Comparison of ENCODE assay signal across 20 cellular contexts in genomic region chr1:150601540-150601939, GRCh38. TPM values are rescaled to one million over a fixed set of nuclear protein-coding genes. Genes with fewer than 3 reads are reported as not detected.
A peak's percentile ranks its signal among the peaks of the same experiment; 100 is the strongest.
DNase-seq lines count a peak whose midpoint lies in the region; ATAC-seq, FAIRE-seq and TF ChIP-seq lines count a peak whose summit lies in the region.
"Had no signal": no experiment of that assay in that cellular context is flagged by ENCODE, and none has a peak within 500 bp of the region (broad histone marks: within the 10 kb centered on the region; RNA-seq: fewer than 3 reads in every experiment).

No MANE protein-coding gene starts in this region.

- POLR2A ChIA-PET in HEK293 (lab: Yijun Ruan, JAX): interaction anchor here (0.7 to 5.4 kb wide), 2 partner anchors 21 to 71 kb away, joined by 5 to 18 read pairs; partner anchors contain the start of gene MCL1

- H3K27ac Mint-ChIP-seq in endodermal cell: no peak overlapping the region
- H3K27ac Mint-ChIP-seq: CD4-positive, alpha-beta T cell; GM23338; HFFc6 had no signal

- FAIRE-seq in pancreas (lab: Jason Lieb, UNC): no peak
- FAIRE-seq: D721Med, GM12892, H54 had no signal

- H3K4me1 Mint-ChIP-seq in endodermal cell: peaks cover 10% of the 10 kb centered on the region

- no peak overlapping the region for H3K9ac ChIP-seq in endodermal cell (ENCODE audit: extremely low read depth, low read length, poor library complexity, severe bottlenecking)

- H3K36me3 Mint-ChIP-seq in endodermal cell (ENCODE audit: low read depth): peaks cover 22% of the 10 kb centered on the region
- H3K36me3 Mint-ChIP-seq: IgD-negative memory B cell had no signal

- no peaks in the 10 kb centered on the region for H3K27me3 ChIP-seq in RWPE2 (ENCODE audit: insufficient read depth, poor library complexity, severe bottlenecking)
- H3K27me3 ChIP-seq in endodermal cell (ENCODE audit: control insufficient read depth, insufficient read depth, low read length, poor library complexity, severe bottlenecking): no peaks in the 10 kb centered on the region
- H3K27me3 ChIP-seq in neutrophil: no peaks in the 10 kb centered on the region
- no peaks in the 10 kb centered on the region for H3K27me3 ChIP-seq in pancreas
- H3K27me3 ChIP-seq: BE2C had no signal

- TF ChIP-seq CTCF in HEK293 (tag by site-specific recombination; IDR thresholded peaks at IDR 0.05) (no peak), RWPE2 (IDR thresholded peaks at IDR 0.05; ENCODE audit: poor library complexity, severe bottlenecking) (no peak), endodermal cell (conservative IDR thresholded peaks at IDR 0.05) (no peak), neutrophil (IDR thresholded peaks at IDR 0.05) (no peak), pancreas (IDR thresholded peaks at IDR 0.05) (no peak)

- H3K27ac ChIP-seq in HEK293 (ENCODE audit: extremely low read depth, low read depth, low read length) (no peak overlapping the region), RWPE2 (ENCODE audit: poor library complexity, severe bottlenecking) (peak overlapping the region; percentile 15), endodermal cell (ENCODE audit: low read depth, low read length) (no peak overlapping the region), neutrophil (peak overlapping the region; percentile 46), pancreas (no peak overlapping the region)
- H3K27ac ChIP-seq: HL-60 had no signal

- no peak overlapping the region for H3K4me3 Mint-ChIP-seq in endodermal cell
- H3K4me3 Mint-ChIP-seq: CD4-positive, alpha-beta T cell; GM23338; HFFc6; IgD-negative memory B cell had no signal

- no peaks in the 10 kb centered on the region for H3K9me3 Mint-ChIP-seq in endodermal cell
- H3K9me3 Mint-ChIP-seq: CD4-positive, alpha-beta T cell; GM23338; HFFc6; IgD-negative memory B cell had no signal

- no peaks in the 10 kb centered on the region for H3K27me3 Mint-ChIP-seq in endodermal cell (ENCODE audit: insufficient read depth)
- H3K27me3 Mint-ChIP-seq: CD4-positive, alpha-beta T cell; IgD-negative memory B cell had no signal

- peaks cover 3 to 8% of the 10 kb centered on the region in 2 experiments; a peak in 2 of 3 replicates for H3K36me3 ChIP-seq in HEK293 (ENCODE audit: control insufficient read depth in 2 of 2, insufficient read depth in 1 of 2, low read length in 2 of 2)
- peaks cover 11% of the 10 kb centered on the region for H3K36me3 ChIP-seq in RWPE2 (ENCODE audit: low read depth)
- peaks cover 9% of the 10 kb centered on the region for H3K36me3 ChIP-seq in endodermal cell (ENCODE audit: control insufficient read depth, insufficient read depth, low read length)
- H3K36me3 ChIP-seq in neutrophil: peaks cover 11% of the 10 kb centered on the region
- no peaks in the 10 kb centered on the region for H3K36me3 ChIP-seq in pancreas
- H3K36me3 ChIP-seq: BE2C had no signal

- peaks cover 3% of the 10 kb centered on the region; the same call in 1 of the 2 replicates for H3K4me1 ChIP-seq in HEK293 (ENCODE audit: control insufficient read depth, insufficient read depth, low read length)
- peaks cover 29% of the 10 kb centered on the region for H3K4me1 ChIP-seq in RWPE2 (ENCODE audit: insufficient read depth, poor library complexity, severe bottlenecking)
- H3K4me1 ChIP-seq in endodermal cell (ENCODE audit: control insufficient read depth, insufficient read depth, low read length): peaks cover 7% of the 10 kb centered on the region
- peaks cover 31 to 36% of the 10 kb centered on the region in 2 experiments for H3K4me1 ChIP-seq in neutrophil (ENCODE audit: control insufficient read depth in 1 of 2, insufficient read depth in 1 of 2, low read depth in 1 of 2, low read length in 1 of 2)
- peaks cover 4 to 23% (median 14%) of the 10 kb centered on the region in 3 donors for H3K4me1 ChIP-seq in pancreas
- H3K4me1 ChIP-seq: BE2C had no signal

- ATAC-seq in RWPE2 (ENCODE audit: low read depth): no peak
- no peak for ATAC-seq in pancreas
- ATAC-seq: GM23338 had no signal

- intact Hi-C loops in pancreas (cut with DNase I): no loop called here

- DNase-seq in RWPE2 (ENCODE audit: low spot score): no peak
- peak; percentile 22 for DNase-seq in endodermal cell
- no peak for DNase-seq in ecto neural progenitor cell (ENCODE audit: low spot score)
- no peak for DNase-seq in activated CD8-positive, alpha-beta memory T cell treated with anti-CD3 and anti-CD28 coated beads, Interleukin-2, amount 50 U/mL, for 48 hours
- DNase-seq in pancreas: no peak
- DNase-seq: ACHN; BE2C; C1 segment of cervical spinal cord; Caco-2; CD4-positive, alpha-beta T cell; HCEC 1CT; HFFc6 had no signal

- CTCF ChIA-PET in HEK293 (lab: Yijun Ruan, JAX): interaction anchor here (0.5 kb wide), 1 partner anchor 159 kb away, joined by 4 read pairs; no protein-coding TSS in a partner anchor

- H3K9me3 ChIP-seq in HEK293 (ENCODE audit: control insufficient read depth, insufficient read depth, low read depth, low read length): no peaks in the 10 kb centered on the region
- H3K9me3 ChIP-seq in RWPE2 (ENCODE audit: severe bottlenecking): no peaks in the 10 kb centered on the region
- no peaks in the 10 kb centered on the region for H3K9me3 ChIP-seq in endodermal cell (ENCODE audit: control insufficient read depth, low read length)
- H3K9me3 ChIP-seq in neutrophil: no peaks in the 10 kb centered on the region
- H3K9me3 ChIP-seq in pancreas: no peaks in the 10 kb centered on the region
- H3K9me3 ChIP-seq: BE2C, Caco-2 had no signal

- H3K4me3 ChIP-seq in HEK293 (ENCODE audit: low read depth, low read length) (no peak overlapping the region), RWPE2 (ENCODE audit: severe bottlenecking) (no peak overlapping the region), endodermal cell (ENCODE audit: low read length) (no peak overlapping the region), neutrophil (ENCODE audit: low read depth in 1 of 2, low read length in 1 of 2) (no peak overlapping the region), pancreas (no peak overlapping the region)
- H3K4me3 ChIP-seq: GM23338 had no signal

TF ChIP-seq in HEK293, 187 proteins besides CTCF, POLR2A, EP300 and RAD21:
- TF ChIP-seq ZNF121 (tag by site-specific recombination; IDR thresholded peaks at IDR 0.05) (0 out of 2 replicates have a peak, but pooled peaks have one; percentile 28), SETDB1 (IDR thresholded peaks at IDR 0.05; ENCODE audit: insufficient read length, low read length) (no peak), BCL11B (tag by site-specific recombination; IDR thresholded peaks at IDR 0.05; ENCODE audit: low read depth) (no peak)

RNA-seq across cellular contexts. Expression of gene MCL1, which starts 22.1 kb away (rescaled TPM):
- 100 to 1,000 TPM; 133 to 173 TPM for total RNA-seq in endodermal cell
- 132 TPM for polyA plus RNA-seq in endodermal cell (2013, experiment 1 of 2)
- 134 TPM for polyA plus RNA-seq in endodermal cell (2013, experiment 2 of 2)
- total RNA-seq in pancreas: 100 to 1,000 TPM in 3 of 6 donors, 10 to 100 TPM in 3; 91.6 to 163 (median 108) TPM
- 10 to 100 TPM; 69.2 to 95.7 TPM for polyA plus RNA-seq in pancreas

RNA-seq across cellular contexts. Expression of gene ENSA, which starts 27.9 kb away (rescaled TPM):
- 100 to 1,000 TPM; 266 to 364 TPM for total RNA-seq in endodermal cell
- polyA plus RNA-seq in endodermal cell (2013, experiment 1 of 2): 140 TPM
- 146 TPM for polyA plus RNA-seq in endodermal cell (2013, experiment 2 of 2)
- total RNA-seq in pancreas: 10 to 100 TPM; 53.9 to 76.3 (median 67.9) TPM
- 10 to 100 TPM; 62.6 to 86.0 TPM for polyA plus RNA-seq in pancreas

RNA-seq across cellular contexts. Expression of gene ADAMTSL4, which starts 52.3 kb away (rescaled TPM):
- total RNA-seq in endodermal cell: 1 to 10 TPM; 3.7 to 3.9 TPM
- polyA plus RNA-seq in endodermal cell (2013, experiment 1 of 2): 2.9 TPM
- polyA plus RNA-seq in endodermal cell (2013, experiment 2 of 2): 1.5 TPM
- 1 to 10 TPM; 1.3 to 6.2 (median 3.0) TPM for total RNA-seq in pancreas
- polyA plus RNA-seq in pancreas: 1 to 10 TPM; 3.5 to 8.0 TPM

Comparison
In these comparisons a context has a peak if more than half of its experiments do, and no peak if none do; other contexts are left out.
1. H3K27ac ChIP-seq: peak in RWPE2 (single experiment) and neutrophil (single experiment); none in HEK293 (single experiment), endodermal cell (single experiment) and pancreas (0 of 4).